ENCODE assay signal across 2 cellular contexts in the genomic region with DNA sequence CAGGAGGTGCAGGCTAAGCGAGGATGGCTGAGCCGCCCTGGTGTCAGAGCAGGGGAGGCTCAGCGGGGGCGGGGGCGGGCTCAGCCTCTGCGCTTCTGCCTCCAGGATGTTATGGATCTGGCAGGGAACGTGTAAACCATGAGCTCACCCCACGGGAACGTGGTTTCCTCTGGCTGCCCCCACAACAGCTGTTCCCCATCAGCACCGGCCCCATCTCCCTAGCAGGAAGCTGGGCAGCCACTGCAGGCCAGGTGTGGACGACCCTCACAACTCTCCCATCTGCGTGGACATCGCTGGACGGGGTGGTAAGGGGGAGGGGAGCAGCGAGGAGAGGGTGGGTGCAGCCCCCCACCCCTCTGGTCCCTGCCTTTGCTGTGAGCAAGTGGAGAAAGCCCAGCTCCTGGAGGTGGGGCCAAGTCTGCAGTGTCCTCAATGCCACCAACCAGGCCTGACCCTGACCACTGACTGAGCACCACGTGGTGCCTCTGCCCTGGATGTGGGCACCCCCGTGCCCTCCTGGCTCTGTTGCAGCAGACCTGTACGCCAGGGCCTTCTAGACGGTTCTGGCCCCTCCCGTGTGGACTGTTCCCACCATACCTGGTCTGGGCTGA.
TF ChIP-seq lines count a peak whose summit lies in the region.

No MANE protein-coding gene starts in this region.

TF ChIP-seq in liver, 16 proteins besides CTCF, POLR2A, EP300 and RAD21:
- TF ChIP-seq RXRA (IDR thresholded peaks at IDR 0.05) (no peak), JUND (IDR thresholded peaks at IDR 0.05) (no peak), YY1 (IDR thresholded peaks at IDR 0.05) (no peak)
TF ChIP-seq in liver: peak in this region for 0.

TF ChIP-seq in HepG2, 621 proteins besides CTCF, POLR2A, EP300 and RAD21:
- TF ChIP-seq, protein P1, sequence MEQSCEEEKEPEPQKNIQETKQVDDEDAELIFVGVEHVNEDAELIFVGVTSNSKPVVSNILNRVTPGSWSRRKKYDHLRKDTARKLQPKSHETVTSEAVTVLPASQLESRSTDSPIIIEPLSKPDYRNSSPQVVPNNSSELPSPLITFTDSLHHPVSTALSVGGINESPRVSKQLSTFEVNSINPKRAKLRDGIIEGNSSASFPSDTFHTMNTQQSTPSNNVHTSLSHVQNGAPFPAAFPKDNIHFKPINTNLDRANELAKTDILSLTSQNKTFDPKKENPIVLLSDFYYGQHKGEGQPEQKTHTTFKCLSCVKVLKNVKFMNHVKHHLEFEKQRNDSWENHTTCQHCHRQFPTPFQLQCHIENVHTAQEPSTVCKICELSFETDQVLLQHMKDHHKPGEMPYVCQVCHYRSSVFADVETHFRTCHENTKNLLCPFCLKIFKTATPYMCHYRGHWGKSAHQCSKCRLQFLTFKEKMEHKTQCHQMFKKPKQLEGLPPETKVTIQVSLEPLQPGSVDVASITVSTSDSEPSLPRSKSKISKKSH (CRISPR knock-in tag; IDR thresholded peaks at IDR 0.05; ENCODE audit: borderline replicate concordance) = no peak
- TF ChIP-seq, protein P2, sequence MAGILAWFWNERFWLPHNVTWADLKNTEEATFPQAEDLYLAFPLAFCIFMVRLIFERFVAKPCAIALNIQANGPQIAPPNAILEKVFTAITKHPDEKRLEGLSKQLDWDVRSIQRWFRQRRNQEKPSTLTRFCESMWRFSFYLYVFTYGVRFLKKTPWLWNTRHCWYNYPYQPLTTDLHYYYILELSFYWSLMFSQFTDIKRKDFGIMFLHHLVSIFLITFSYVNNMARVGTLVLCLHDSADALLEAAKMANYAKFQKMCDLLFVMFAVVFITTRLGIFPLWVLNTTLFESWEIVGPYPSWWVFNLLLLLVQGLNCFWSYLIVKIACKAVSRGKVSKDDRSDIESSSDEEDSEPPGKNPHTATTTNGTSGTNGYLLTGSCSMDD (CRISPR knock-in tag; IDR thresholded peaks at IDR 0.05) = no peak
- TF ChIP-seq NR2F6 (IDR thresholded peaks at IDR 0.05) (no peak), NR2F6 (CRISPR knock-in tag; IDR thresholded peaks at IDR 0.05) (no peak), KLF12 (CRISPR knock-in tag; IDR thresholded peaks at IDR 0.05; ENCODE audit: borderline replicate concordance) (no peak)
